1 cellular context compared by ENCODE assay signal in the genomic region with DNA sequence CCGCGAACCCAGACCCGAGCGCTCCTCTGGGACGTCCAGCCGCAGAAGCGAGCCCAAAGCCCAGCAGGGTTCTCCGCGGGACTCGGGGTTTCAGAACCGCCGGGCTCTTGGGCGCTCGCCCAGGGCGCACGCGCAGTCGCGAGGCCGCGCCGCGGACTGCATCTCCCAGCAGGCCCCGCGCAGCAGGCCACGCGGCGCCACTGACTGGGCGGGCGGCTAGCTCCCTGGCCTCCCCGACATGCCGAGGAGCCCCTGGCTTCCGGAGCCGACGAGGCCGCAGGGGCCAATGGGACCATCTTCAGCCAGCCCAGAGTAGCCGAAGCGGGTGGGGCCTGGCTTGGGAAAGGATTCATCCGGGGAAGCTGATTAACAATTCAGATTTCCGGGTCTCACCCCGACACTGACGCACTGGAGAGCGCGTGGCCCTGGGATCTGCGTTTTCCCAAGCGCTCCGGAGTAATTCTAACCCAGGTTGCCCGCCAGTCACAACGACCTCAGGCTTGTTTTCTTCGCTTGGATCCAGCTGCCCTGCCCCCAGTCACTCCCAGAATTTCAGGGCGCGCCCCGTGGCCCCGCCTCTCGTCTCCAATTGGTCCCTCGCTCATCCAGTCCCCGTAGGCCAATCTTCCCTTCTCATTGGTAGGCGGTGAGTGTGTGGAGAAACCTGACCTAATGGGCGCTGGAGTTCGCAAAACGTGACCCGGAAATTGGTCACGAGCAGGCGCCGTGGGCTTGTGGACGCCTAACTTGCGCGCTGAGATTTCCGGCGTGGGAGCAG.
TF ChIP-seq lines count a peak whose summit lies in the region.

TSS of gene ZNF263 (plus strand) at position 745 of the 778 bp plus-strand sequence. CDS start 328 bp downstream, outside the sequence.

TF ChIP-seq in K562, 482 proteins besides CTCF, POLR2A, EP300 and RAD21 (continued from another document and continues in another):
- TF ChIP-seq ZBTB12 (CRISPR knock-in tag; IDR thresholded peaks at IDR 0.05) (peak; percentile 91), NCOA1 (IDR thresholded peaks at IDR 0.05; ENCODE audit: low read depth) (peak; percentile 32; the same call in 1 of the 2 replicates), FOSL1 (tag; conservative IDR thresholded peaks at IDR 0.05) (peak; percentile 52; the same call in 1 of the 2 replicates), ZNF766 (CRISPR knock-in tag; conservative IDR thresholded peaks at IDR 0.05) (0 out of 2 replicates have a peak, but pooled peaks have one; percentile 35), KLF1 (tag; IDR thresholded peaks at IDR 0.05) (0 out of 2 replicates have a peak, but pooled peaks have one; percentile 12), HNRNPK (IDR thresholded peaks at IDR 0.05; ENCODE audit: low read depth, low read length, poor library complexity, severe bottlenecking) (no peak), ZNF263 (CRISPR knock-in tag; IDR thresholded peaks at IDR 0.05; ENCODE audit: borderline replicate concordance) (0 out of 2 replicates have a peak, but pooled peaks have one; percentile 30), ETS2 (tag; IDR thresholded peaks at IDR 0.05; ENCODE audit: borderline replicate concordance, poor library complexity, severe bottlenecking) (no peak), PHF21A (IDR thresholded peaks at IDR 0.05; ENCODE audit: borderline replicate concordance, low read depth) (no peak), NFRKB (IDR thresholded peaks at IDR 0.05; ENCODE audit: low read depth) (peak; percentile 90), HDAC2 (IDR thresholded peaks at IDR 0.05) (peak; percentile 70), MAFK (IDR thresholded peaks at IDR 0.05; ENCODE audit: low read length) (no peak), GATAD2B (IDR thresholded peaks at IDR 0.05; ENCODE audit: borderline replicate concordance) (peak; percentile 73; the same call in 1 of the 2 replicates), C11orf30 (IDR thresholded peaks at IDR 0.05; ENCODE audit: low read depth) (peak; percentile 98), PKNOX1 (IDR thresholded peaks at IDR 0.05) (peak; percentile 83), REST (CRISPR knock-in tag; IDR thresholded peaks at IDR 0.05; ENCODE audit: low read depth) (0 out of 2 replicates have a peak, but pooled peaks have one; percentile 11), ZKSCAN1 (IDR thresholded peaks at IDR 0.05; ENCODE audit: low read depth, low read length) (peak; percentile 95), FOXK1 (CRISPR knock-in tag; IDR thresholded peaks at IDR 0.05; ENCODE audit: borderline replicate concordance) (peak; percentile 78; the same call in 1 of the 2 replicates), BRF1 (IDR thresholded peaks at IDR 0.05; ENCODE audit: borderline replicate concordance, extremely low read depth, insufficient read length) (no peak), HMG20A (CRISPR knock-in tag; conservative IDR thresholded peaks at IDR 0.05) (no peak), CC2D1A (IDR thresholded peaks at IDR 0.05) (peak; percentile 54; the same call in 1 of the 2 replicates)
- TF ChIP-seq, protein P1, sequence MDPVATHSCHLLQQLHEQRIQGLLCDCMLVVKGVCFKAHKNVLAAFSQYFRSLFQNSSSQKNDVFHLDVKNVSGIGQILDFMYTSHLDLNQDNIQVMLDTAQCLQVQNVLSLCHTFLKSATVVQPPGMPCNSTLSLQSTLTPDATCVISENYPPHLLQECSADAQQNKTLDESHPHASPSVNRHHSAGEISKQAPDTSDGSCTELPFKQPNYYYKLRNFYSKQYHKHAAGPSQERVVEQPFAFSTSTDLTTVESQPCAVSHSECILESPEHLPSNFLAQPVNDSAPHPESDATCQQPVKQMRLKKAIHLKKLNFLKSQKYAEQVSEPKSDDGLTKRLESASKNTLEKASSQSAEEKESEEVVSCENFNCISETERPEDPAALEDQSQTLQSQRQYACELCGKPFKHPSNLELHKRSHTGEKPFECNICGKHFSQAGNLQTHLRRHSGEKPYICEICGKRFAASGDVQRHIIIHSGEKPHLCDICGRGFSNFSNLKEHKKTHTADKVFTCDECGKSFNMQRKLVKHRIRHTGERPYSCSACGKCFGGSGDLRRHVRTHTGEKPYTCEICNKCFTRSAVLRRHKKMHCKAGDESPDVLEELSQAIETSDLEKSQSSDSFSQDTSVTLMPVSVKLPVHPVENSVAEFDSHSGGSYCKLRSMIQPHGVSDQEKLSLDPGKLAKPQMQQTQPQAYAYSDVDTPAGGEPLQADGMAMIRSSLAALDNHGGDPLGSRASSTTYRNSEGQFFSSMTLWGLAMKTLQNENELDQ (CRISPR knock-in tag; IDR thresholded peaks at IDR 0.05; ENCODE audit: borderline replicate concordance): no peak
- TF ChIP-seq, protein P2, sequence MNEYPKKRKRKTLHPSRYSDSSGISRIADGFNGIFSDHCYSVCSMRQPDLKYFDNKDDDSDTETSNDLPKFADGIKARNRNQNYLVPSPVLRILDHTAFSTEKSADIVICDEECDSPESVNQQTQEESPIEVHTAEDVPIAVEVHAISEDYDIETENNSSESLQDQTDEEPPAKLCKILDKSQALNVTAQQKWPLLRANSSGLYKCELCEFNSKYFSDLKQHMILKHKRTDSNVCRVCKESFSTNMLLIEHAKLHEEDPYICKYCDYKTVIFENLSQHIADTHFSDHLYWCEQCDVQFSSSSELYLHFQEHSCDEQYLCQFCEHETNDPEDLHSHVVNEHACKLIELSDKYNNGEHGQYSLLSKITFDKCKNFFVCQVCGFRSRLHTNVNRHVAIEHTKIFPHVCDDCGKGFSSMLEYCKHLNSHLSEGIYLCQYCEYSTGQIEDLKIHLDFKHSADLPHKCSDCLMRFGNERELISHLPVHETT (CRISPR knock-in tag; conservative IDR thresholded peaks at IDR 0.05 in 1 of 2, IDR thresholded peaks at IDR 0.05 in 1 of 2): peak in 1 of 2 experiments; percentile 60; a peak in 1 of 4 replicates
- TF ChIP-seq, protein P3, sequence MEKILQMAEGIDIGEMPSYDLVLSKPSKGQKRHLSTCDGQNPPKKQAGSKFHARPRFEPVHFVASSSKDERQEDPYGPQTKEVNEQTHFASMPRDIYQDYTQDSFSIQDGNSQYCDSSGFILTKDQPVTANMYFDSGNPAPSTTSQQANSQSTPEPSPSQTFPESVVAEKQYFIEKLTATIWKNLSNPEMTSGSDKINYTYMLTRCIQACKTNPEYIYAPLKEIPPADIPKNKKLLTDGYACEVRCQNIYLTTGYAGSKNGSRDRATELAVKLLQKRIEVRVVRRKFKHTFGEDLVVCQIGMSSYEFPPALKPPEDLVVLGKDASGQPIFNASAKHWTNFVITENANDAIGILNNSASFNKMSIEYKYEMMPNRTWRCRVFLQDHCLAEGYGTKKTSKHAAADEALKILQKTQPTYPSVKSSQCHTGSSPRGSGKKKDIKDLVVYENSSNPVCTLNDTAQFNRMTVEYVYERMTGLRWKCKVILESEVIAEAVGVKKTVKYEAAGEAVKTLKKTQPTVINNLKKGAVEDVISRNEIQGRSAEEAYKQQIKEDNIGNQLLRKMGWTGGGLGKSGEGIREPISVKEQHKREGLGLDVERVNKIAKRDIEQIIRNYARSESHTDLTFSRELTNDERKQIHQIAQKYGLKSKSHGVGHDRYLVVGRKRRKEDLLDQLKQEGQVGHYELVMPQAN (IDR thresholded peaks at IDR 0.05; ENCODE audit: borderline replicate concordance): peak; percentile 72; the same call in 1 of the 2 replicates
- TF ChIP-seq, protein P4, sequence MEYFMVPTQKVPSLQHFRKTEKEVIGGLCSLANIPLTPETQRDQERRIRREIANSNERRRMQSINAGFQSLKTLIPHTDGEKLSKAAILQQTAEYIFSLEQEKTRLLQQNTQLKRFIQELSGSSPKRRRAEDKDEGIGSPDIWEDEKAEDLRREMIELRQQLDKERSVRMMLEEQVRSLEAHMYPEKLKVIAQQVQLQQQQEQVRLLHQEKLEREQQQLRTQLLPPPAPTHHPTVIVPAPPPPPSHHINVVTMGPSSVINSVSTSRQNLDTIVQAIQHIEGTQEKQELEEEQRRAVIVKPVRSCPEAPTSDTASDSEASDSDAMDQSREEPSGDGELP (CRISPR knock-in tag; IDR thresholded peaks at IDR 0.05; ENCODE audit: borderline replicate concordance): peak; percentile 78
- TF ChIP-seq, protein P5, sequence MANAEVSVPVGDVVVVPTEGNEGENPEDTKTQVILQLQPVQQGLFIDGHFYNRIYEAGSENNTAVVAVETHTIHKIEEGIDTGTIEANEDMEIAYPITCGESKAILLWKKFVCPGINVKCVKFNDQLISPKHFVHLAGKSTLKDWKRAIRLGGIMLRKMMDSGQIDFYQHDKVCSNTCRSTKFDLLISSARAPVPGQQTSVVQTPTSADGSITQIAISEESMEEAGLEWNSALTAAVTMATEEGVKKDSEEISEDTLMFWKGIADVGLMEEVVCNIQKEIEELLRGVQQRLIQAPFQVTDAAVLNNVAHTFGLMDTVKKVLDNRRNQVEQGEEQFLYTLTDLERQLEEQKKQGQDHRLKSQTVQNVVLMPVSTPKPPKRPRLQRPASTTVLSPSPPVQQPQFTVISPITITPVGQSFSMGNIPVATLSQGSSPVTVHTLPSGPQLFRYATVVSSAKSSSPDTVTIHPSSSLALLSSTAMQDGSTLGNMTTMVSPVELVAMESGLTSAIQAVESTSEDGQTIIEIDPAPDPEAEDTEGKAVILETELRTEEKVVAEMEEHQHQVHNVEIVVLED (CRISPR knock-in tag; IDR thresholded peaks at IDR 0.05): peak; percentile 54
- TF ChIP-seq, protein P6, sequence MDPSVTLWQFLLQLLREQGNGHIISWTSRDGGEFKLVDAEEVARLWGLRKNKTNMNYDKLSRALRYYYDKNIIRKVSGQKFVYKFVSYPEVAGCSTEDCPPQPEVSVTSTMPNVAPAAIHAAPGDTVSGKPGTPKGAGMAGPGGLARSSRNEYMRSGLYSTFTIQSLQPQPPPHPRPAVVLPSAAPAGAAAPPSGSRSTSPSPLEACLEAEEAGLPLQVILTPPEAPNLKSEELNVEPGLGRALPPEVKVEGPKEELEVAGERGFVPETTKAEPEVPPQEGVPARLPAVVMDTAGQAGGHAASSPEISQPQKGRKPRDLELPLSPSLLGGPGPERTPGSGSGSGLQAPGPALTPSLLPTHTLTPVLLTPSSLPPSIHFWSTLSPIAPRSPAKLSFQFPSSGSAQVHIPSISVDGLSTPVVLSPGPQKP (CRISPR knock-in tag; IDR thresholded peaks at IDR 0.05): no peak
- TF ChIP-seq, protein P7, sequence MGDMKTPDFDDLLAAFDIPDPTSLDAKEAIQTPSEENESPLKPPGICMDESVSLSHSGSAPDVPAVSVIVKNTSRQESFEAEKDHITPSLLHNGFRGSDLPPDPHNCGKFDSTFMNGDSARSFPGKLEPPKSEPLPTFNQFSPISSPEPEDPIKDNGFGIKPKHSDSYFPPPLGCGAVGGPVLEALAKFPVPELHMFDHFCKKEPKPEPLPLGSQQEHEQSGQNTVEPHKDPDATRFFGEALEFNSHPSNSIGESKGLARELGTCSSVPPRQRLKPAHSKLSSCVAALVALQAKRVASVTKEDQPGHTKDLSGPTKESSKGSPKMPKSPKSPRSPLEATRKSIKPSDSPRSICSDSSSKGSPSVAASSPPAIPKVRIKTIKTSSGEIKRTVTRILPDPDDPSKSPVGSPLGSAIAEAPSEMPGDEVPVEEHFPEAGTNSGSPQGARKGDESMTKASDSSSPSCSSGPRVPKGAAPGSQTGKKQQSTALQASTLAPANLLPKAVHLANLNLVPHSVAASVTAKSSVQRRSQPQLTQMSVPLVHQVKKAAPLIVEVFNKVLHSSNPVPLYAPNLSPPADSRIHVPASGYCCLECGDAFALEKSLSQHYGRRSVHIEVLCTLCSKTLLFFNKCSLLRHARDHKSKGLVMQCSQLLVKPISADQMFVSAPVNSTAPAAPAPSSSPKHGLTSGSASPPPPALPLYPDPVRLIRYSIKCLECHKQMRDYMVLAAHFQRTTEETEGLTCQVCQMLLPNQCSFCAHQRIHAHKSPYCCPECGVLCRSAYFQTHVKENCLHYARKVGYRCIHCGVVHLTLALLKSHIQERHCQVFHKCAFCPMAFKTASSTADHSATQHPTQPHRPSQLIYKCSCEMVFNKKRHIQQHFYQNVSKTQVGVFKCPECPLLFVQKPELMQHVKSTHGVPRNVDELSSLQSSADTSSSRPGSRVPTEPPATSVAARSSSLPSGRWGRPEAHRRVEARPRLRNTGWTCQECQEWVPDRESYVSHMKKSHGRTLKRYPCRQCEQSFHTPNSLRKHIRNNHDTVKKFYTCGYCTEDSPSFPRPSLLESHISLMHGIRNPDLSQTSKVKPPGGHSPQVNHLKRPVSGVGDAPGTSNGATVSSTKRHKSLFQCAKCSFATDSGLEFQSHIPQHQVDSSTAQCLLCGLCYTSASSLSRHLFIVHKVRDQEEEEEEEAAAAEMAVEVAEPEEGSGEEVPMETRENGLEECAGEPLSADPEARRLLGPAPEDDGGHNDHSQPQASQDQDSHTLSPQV (IDR thresholded peaks at IDR 0.05): no peak
